ENCODE assay signal across 15 cellular contexts in genomic region chrX:108947205-108947604, GRCh38.
DNase-seq lines count a peak whose midpoint lies in the region; TF ChIP-seq lines count a peak whose summit lies in the region.
"Had no signal": no experiment of that assay in that cellular context is flagged by ENCODE, and none has a peak within 500 bp of the region (broad histone marks: within the 10 kb centered on the region; RNA-seq: fewer than 3 reads in every experiment).

No MANE protein-coding gene starts in this region.

- POLR2A ChIA-PET in MCF 10A (lab: Yijun Ruan, JAX) = no interaction called here

- no peak overlapping the region for H2BK15ac ChIP-seq in mesendoderm (replicated peaks; ENCODE audit: low read depth)

- H3K4me1 ChIP-seq in breast epithelium (no peaks in the 10 kb centered on the region), endodermal cell (ENCODE audit: control insufficient read depth, insufficient read depth, low read length) (no peaks in the 10 kb centered on the region), mesendoderm (ENCODE audit: control insufficient read depth, low read depth, low read length) (no peaks in the 10 kb centered on the region)
- H3K4me1 ChIP-seq: BLaER1 treated with 17β-estradiol and CSF1 and Interleukin-3, amounts not matched to agents 10 nM and 100 nM had no signal

- CTCF ChIA-PET in MCF 10A (lab: Yijun Ruan, JAX) = no interaction called here

- H3K27ac Mint-ChIP-seq in MCF 10A (ENCODE audit: low read depth, unreplicated experiment) (no peak overlapping the region), endodermal cell (no peak overlapping the region)
- H3K27ac Mint-ChIP-seq: CD4-positive, CD25-positive, alpha-beta regulatory T cell; H9 had no signal

- H3K27me3 Mint-ChIP-seq in MCF 10A (ENCODE audit: insufficient read depth, unreplicated experiment) = peaks cover 72% of the 10 kb centered on the region
- H3K27me3 Mint-ChIP-seq in endodermal cell (ENCODE audit: insufficient read depth) = no peaks in the 10 kb centered on the region
- H3K27me3 Mint-ChIP-seq: CD4-positive, CD25-positive, alpha-beta regulatory T cell had no signal

- DNase-seq in MCF 10A (ENCODE audit: unreplicated experiment) (peak; percentile 0), breast epithelium (ENCODE audit: low spot score in 2 of 2) (no peak), endodermal cell (no peak), mesendoderm (peak; percentile 27), EL (no peak), SHP77 (lab: John Stamatoyannopoulos, UW) (no peak)
- no peak for DNase-seq in activated naive CD4-positive, alpha-beta T cell treated with Interleukin-2 at 50 U/mL for 16 hours
- DNase-seq: ACHN; CD4-positive, CD25-positive, alpha-beta regulatory T cell; DMS79; GDM1; GOT3; H9 had no signal

- no peak overlapping the region for H3K4me3 ChIP-seq in breast epithelium
- H3K4me3 ChIP-seq in endodermal cell (ENCODE audit: low read length) = no peak overlapping the region
- no peak overlapping the region for H3K4me3 ChIP-seq in mesendoderm (ENCODE audit: low read length)
- H3K4me3 ChIP-seq: BLaER1 treated with 17β-estradiol and CSF1 and Interleukin-3, amounts not matched to agents 10 nM and 100 nM; K562 had no signal

- H3K36me3 Mint-ChIP-seq in MCF 10A (ENCODE audit: insufficient read depth, unreplicated experiment) = no peaks in the 10 kb centered on the region
- no peaks in the 10 kb centered on the region for H3K36me3 Mint-ChIP-seq in endodermal cell (ENCODE audit: low read depth)
- H3K36me3 Mint-ChIP-seq: CD4-positive, CD25-positive, alpha-beta regulatory T cell had no signal

- H3K27ac ChIP-seq in breast epithelium = no peak overlapping the region
- no peak overlapping the region for H3K27ac ChIP-seq in endodermal cell (ENCODE audit: low read depth, low read length)
- no peak overlapping the region for H3K27ac ChIP-seq in mesendoderm (ENCODE audit: low read depth, low read length)
- H3K27ac ChIP-seq: BLaER1 treated with 17β-estradiol and CSF1 and Interleukin-3, amounts not matched to agents 10 nM and 100 nM had no signal

- no peak overlapping the region for H2AK5ac ChIP-seq in mesendoderm (ENCODE audit: low read length)

- H3K9ac ChIP-seq in endodermal cell (ENCODE audit: extremely low read depth, low read length, poor library complexity, severe bottlenecking) (no peak overlapping the region), mesendoderm (ENCODE audit: low read length) (no peak overlapping the region)
- H3K9ac ChIP-seq: BLaER1 treated with 17β-estradiol and CSF1 and Interleukin-3, amounts not matched to agents 10 nM and 100 nM had no signal

- peaks cover 0 to 5% of the 10 kb centered on the region in 2 donors for H3K9me3 ChIP-seq in breast epithelium
- no peaks in the 10 kb centered on the region for H3K9me3 ChIP-seq in endodermal cell (ENCODE audit: control insufficient read depth, low read length)
- H3K9me3 ChIP-seq: BLaER1 treated with 17β-estradiol and CSF1 and Interleukin-3, amounts not matched to agents 10 nM and 100 nM had no signal

- no peaks in the 10 kb centered on the region for H3K79me2 ChIP-seq in mesendoderm (ENCODE audit: control insufficient read depth, insufficient read depth, low read length)

- H3K4me3 Mint-ChIP-seq in MCF 10A (ENCODE audit: unreplicated experiment) (no peak overlapping the region), endodermal cell (no peak overlapping the region)
- H3K4me3 Mint-ChIP-seq: CD4-positive, CD25-positive, alpha-beta regulatory T cell; H9 had no signal

- TF ChIP-seq POLR2A in breast epithelium (IDR thresholded peaks at IDR 0.05) = no peak

- H3K36me3 ChIP-seq in breast epithelium = no peaks in the 10 kb centered on the region
- no peaks in the 10 kb centered on the region for H3K36me3 ChIP-seq in endodermal cell (ENCODE audit: control insufficient read depth, insufficient read depth, low read length)
- no peaks in the 10 kb centered on the region for H3K36me3 ChIP-seq in mesendoderm (ENCODE audit: control insufficient read depth, insufficient read depth, low read length)
- H3K36me3 ChIP-seq: BLaER1 treated with 17β-estradiol and CSF1 and Interleukin-3, amounts not matched to agents 10 nM and 100 nM had no signal

- no peak overlapping the region for H2BK120ac ChIP-seq in mesendoderm (ENCODE audit: low read depth, low read length)

- no peaks in the 10 kb centered on the region for H3K79me1 ChIP-seq in mesendoderm (ENCODE audit: low read length)

- no peak for TF ChIP-seq CTCF in MCF 10A (IDR thresholded peaks at IDR 0.05; ENCODE audit: unreplicated experiment)
- TF ChIP-seq CTCF in breast epithelium (IDR thresholded peaks at IDR 0.05) = no peak
- TF ChIP-seq CTCF in endodermal cell (conservative IDR thresholded peaks at IDR 0.05) = peak; percentile 24

- no peak overlapping the region for H4K5ac ChIP-seq in mesendoderm (ENCODE audit: low read length)

- no peak overlapping the region for H3K4ac ChIP-seq in mesendoderm (ENCODE audit: low read depth, low read length)

- no peaks in the 10 kb centered on the region for H3K9me3 Mint-ChIP-seq in MCF 10A (ENCODE audit: unreplicated experiment)
- no peaks in the 10 kb centered on the region for H3K9me3 Mint-ChIP-seq in endodermal cell

- no peak overlapping the region for H2BK5ac ChIP-seq in mesendoderm (ENCODE audit: low read length)

- no peak overlapping the region for H3K18ac ChIP-seq in mesendoderm (ENCODE audit: low read length)

- H3K4me2 ChIP-seq in mesendoderm (ENCODE audit: low read length) = no peak overlapping the region
- H3K4me2 ChIP-seq: BLaER1 treated with 17β-estradiol and CSF1 and Interleukin-3, amounts not matched to agents 10 nM and 100 nM had no signal

- no peak overlapping the region for H3K23ac ChIP-seq in mesendoderm (ENCODE audit: low read length)

- peaks cover 0 to 36% of the 10 kb centered on the region in 2 donors for H3K27me3 ChIP-seq in breast epithelium
- no peaks in the 10 kb centered on the region for H3K27me3 ChIP-seq in endodermal cell (ENCODE audit: control insufficient read depth, insufficient read depth, low read length, poor library complexity, severe bottlenecking)
- H3K27me3 ChIP-seq in mesendoderm (ENCODE audit: insufficient read depth, low read length, poor library complexity) = no peaks in the 10 kb centered on the region

- no peak overlapping the region for H3K56ac ChIP-seq in mesendoderm (ENCODE audit: low read length)

- no peaks in the 10 kb centered on the region for H3K4me1 Mint-ChIP-seq in MCF 10A (ENCODE audit: insufficient read depth, unreplicated experiment)
- H3K4me1 Mint-ChIP-seq in endodermal cell = no peaks in the 10 kb centered on the region
- H3K4me1 Mint-ChIP-seq: CD4-positive, CD25-positive, alpha-beta regulatory T cell; H9 had no signal

- H4K8ac ChIP-seq in mesendoderm (ENCODE audit: low read depth, low read length) = no peak overlapping the region

- BruUV-seq in MCF 10A (replicated peaks; lab: Mats Ljungman, UMichigan) = no TSS peak

- 88% methylated on average over 2 of the region's 2 CpGs; no CpG with 5 or more reads in 1 of the 2 experiments for WGBS in endodermal cell (ENCODE audit: insufficient coverage in 1 of 2, insufficient read length in 1 of 2), 2 experiments
- WGBS in mesendoderm (ENCODE audit: extremely low coverage, insufficient coverage, low lambda C conversion rate) = no CpG with 5 or more reads among the region's 2 CpGs

- intact Hi-C loops in MCF 10A (cut with micrococcal nuclease) = no loop called here
- intact Hi-C loops in breast epithelium (cut with DNase I; ENCODE audit: low total_unique reads) = no loop called here

Comparison
In these comparisons a context has a peak if more than half of its experiments do, and no peak if none do; other contexts are left out.
1. DNase-seq: peak in MCF 10A (single experiment) and mesendoderm (single experiment); none in breast epithelium (0 of 2), endodermal cell (single experiment), activated naive CD4-positive, alpha-beta T cell treated with Interleukin-2 at 50 U/mL for 16 hours (single experiment), EL (single experiment) and SHP77 (0 of 2).